1 cellular context compared by ENCODE assay signal in genomic region chr13:98050041-98050466, GRCh38.
TF ChIP-seq lines count a peak whose summit lies in the region.

No MANE protein-coding gene starts in this region.

TF ChIP-seq in HepG2, 621 proteins besides CTCF, POLR2A, EP300 and RAD21 (continued from another document and continues in another):
- TF ChIP-seq ZBTB10 (CRISPR knock-in tag; IDR thresholded peaks at IDR 0.05; ENCODE audit: borderline replicate concordance) (no peak), ZGPAT (CRISPR knock-in tag; IDR thresholded peaks at IDR 0.05) (peak; percentile 86), NFATC3 (CRISPR knock-in tag; IDR thresholded peaks at IDR 0.05) (no peak), TAF1 (CRISPR knock-in tag; IDR thresholded peaks at IDR 0.05) (no peak), PRPF4 (IDR thresholded peaks at IDR 0.05; ENCODE audit: low read depth, low read length, poor library complexity, severe bottlenecking) (no peak), GMEB1 (CRISPR knock-in tag; IDR thresholded peaks at IDR 0.05; ENCODE audit: borderline replicate concordance) (no peak), GTF3A (CRISPR knock-in tag; conservative IDR thresholded peaks at IDR 0.05) (no peak), ZFP82 (CRISPR knock-in tag; IDR thresholded peaks at IDR 0.05; ENCODE audit: borderline replicate concordance) (no peak), ZZZ3 (CRISPR knock-in tag; IDR thresholded peaks at IDR 0.05; ENCODE audit: borderline replicate concordance) (no peak), NR2F1 (CRISPR knock-in tag; IDR thresholded peaks at IDR 0.05) (peak; percentile 38 to 57; a peak in 2 of 4 replicates), MLX (CRISPR knock-in tag; IDR thresholded peaks at IDR 0.05) (0 out of 2 replicates have a peak, but pooled peaks have one; percentile 58), ZNF263 (CRISPR knock-in tag; IDR thresholded peaks at IDR 0.05) (0 out of 2 replicates have a peak, but pooled peaks have one; percentile 21), ZNF883 (CRISPR knock-in tag; IDR thresholded peaks at IDR 0.05; ENCODE audit: not compliant biosample characterization) (no peak), JDP2 (CRISPR knock-in tag; IDR thresholded peaks at IDR 0.05; ENCODE audit: borderline replicate concordance) (no peak), KAT7 (CRISPR knock-in tag; IDR thresholded peaks at IDR 0.05; ENCODE audit: borderline replicate concordance) (no peak), RARA (CRISPR knock-in tag; IDR thresholded peaks at IDR 0.05) (peak; percentile 95), MED1 (CRISPR knock-in tag; IDR thresholded peaks at IDR 0.05) (peak; percentile 93), TFE3 (CRISPR knock-in tag; IDR thresholded peaks at IDR 0.05) (peak; percentile 23; the same call in 1 of the 2 replicates), ZNF792 (CRISPR knock-in tag; IDR thresholded peaks at IDR 0.05) (no peak), FOXK2 (IDR thresholded peaks at IDR 0.05) (no peak), HOMEZ (CRISPR knock-in tag; IDR thresholded peaks at IDR 0.05; ENCODE audit: low read depth) (no peak; the same call in 1 of the 2 replicates), DDIT3 (CRISPR knock-in tag; IDR thresholded peaks at IDR 0.05) (no peak), HOXA9 (CRISPR knock-in tag; IDR thresholded peaks at IDR 0.05; ENCODE audit: borderline replicate concordance) (no peak), ZNF407 (CRISPR knock-in tag; IDR thresholded peaks at IDR 0.05; ENCODE audit: not compliant biosample characterization) (no peak), ZSCAN29 (CRISPR knock-in tag; conservative IDR thresholded peaks at IDR 0.05) (no peak), PBX3 (CRISPR knock-in tag; IDR thresholded peaks at IDR 0.05; ENCODE audit: borderline replicate concordance) (no peak), TEAD2 (CRISPR knock-in tag; IDR thresholded peaks at IDR 0.05) (no peak), KLF9 (CRISPR knock-in tag; IDR thresholded peaks at IDR 0.05; ENCODE audit: low read depth) (no peak), ZNF484 (CRISPR knock-in tag; IDR thresholded peaks at IDR 0.05; ENCODE audit: borderline replicate concordance, low read depth) (no peak), JUNB (CRISPR knock-in tag; IDR thresholded peaks at IDR 0.05; ENCODE audit: borderline replicate concordance) (no peak), HBP1 (CRISPR knock-in tag; IDR thresholded peaks at IDR 0.05; ENCODE audit: low read depth) (no peak), ZNF17 (CRISPR knock-in tag; IDR thresholded peaks at IDR 0.05) (no peak), ZNF18 (CRISPR knock-in tag; IDR thresholded peaks at IDR 0.05; ENCODE audit: insufficient replicate concordance) (no peak), TCF7L2 (IDR thresholded peaks at IDR 0.05; ENCODE audit: low read depth, low read length) (no peak)
